In the genomic region with DNA sequence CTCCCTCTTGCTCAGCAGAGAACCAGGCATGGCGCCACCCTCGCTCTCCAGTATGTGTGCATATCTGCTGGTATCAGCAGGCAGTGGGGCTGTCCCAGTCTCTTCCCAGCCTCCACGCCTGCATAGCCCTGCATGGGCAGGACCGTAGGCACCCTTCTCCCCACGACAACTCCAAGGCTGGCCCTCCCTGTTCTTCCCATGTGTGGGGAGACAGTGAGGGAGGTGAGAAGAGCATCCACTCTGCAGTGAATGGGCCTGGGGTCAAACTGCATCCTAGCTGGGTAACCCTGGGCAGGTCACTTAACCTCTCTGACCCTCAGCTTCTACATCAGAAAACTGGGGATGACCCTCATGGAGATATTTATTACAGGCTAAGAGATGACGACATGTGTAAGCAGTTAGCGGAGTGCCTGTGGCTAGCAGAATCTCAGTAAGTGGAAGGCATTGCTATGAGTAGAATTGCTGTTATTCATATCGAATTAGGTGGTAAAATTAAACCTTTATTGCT, we compare ENCODE assay signal across 1 cellular context.
TF ChIP-seq lines count a peak whose summit lies in the region.

No MANE protein-coding gene starts in this region.

TF ChIP-seq in K562, 482 proteins besides CTCF, POLR2A, EP300 and RAD21 (continued from another document):
- TF ChIP-seq, protein P1, sequence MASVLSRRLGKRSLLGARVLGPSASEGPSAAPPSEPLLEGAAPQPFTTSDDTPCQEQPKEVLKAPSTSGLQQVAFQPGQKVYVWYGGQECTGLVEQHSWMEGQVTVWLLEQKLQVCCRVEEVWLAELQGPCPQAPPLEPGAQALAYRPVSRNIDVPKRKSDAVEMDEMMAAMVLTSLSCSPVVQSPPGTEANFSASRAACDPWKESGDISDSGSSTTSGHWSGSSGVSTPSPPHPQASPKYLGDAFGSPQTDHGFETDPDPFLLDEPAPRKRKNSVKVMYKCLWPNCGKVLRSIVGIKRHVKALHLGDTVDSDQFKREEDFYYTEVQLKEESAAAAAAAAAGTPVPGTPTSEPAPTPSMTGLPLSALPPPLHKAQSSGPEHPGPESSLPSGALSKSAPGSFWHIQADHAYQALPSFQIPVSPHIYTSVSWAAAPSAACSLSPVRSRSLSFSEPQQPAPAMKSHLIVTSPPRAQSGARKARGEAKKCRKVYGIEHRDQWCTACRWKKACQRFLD (CRISPR knock-in tag; IDR thresholded peaks at IDR 0.05), result no peak
- TF ChIP-seq, protein P2, sequence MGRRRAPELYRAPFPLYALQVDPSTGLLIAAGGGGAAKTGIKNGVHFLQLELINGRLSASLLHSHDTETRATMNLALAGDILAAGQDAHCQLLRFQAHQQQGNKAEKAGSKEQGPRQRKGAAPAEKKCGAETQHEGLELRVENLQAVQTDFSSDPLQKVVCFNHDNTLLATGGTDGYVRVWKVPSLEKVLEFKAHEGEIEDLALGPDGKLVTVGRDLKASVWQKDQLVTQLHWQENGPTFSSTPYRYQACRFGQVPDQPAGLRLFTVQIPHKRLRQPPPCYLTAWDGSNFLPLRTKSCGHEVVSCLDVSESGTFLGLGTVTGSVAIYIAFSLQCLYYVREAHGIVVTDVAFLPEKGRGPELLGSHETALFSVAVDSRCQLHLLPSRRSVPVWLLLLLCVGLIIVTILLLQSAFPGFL (CRISPR knock-in tag; IDR thresholded peaks at IDR 0.05), result no peak
- no peak for TF ChIP-seq STAT5A (IDR thresholded peaks at IDR 0.05; ENCODE audit: borderline replicate concordance, low read length)
- TF ChIP-seq RBM17 (IDR thresholded peaks at IDR 0.05; ENCODE audit: borderline replicate concordance, low read depth, low read length), result no peak
- TF ChIP-seq ZNF551 (CRISPR knock-in tag; IDR thresholded peaks at IDR 0.05), result no peak
- no peak for TF ChIP-seq IRF2 (CRISPR knock-in tag; IDR thresholded peaks at IDR 0.05)
- no peak for TF ChIP-seq TCF7 (IDR thresholded peaks at IDR 0.05; ENCODE audit: borderline replicate concordance)
- TF ChIP-seq, protein P3, sequence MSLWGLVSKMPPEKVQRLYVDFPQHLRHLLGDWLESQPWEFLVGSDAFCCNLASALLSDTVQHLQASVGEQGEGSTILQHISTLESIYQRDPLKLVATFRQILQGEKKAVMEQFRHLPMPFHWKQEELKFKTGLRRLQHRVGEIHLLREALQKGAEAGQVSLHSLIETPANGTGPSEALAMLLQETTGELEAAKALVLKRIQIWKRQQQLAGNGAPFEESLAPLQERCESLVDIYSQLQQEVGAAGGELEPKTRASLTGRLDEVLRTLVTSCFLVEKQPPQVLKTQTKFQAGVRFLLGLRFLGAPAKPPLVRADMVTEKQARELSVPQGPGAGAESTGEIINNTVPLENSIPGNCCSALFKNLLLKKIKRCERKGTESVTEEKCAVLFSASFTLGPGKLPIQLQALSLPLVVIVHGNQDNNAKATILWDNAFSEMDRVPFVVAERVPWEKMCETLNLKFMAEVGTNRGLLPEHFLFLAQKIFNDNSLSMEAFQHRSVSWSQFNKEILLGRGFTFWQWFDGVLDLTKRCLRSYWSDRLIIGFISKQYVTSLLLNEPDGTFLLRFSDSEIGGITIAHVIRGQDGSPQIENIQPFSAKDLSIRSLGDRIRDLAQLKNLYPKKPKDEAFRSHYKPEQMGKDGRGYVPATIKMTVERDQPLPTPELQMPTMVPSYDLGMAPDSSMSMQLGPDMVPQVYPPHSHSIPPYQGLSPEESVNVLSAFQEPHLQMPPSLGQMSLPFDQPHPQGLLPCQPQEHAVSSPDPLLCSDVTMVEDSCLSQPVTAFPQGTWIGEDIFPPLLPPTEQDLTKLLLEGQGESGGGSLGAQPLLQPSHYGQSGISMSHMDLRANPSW (CRISPR knock-in tag; IDR thresholded peaks at IDR 0.05), result no peak
- TF ChIP-seq NCOA4 (IDR thresholded peaks at IDR 0.05; ENCODE audit: partially characterized antibody), result no peak
